Comparison of ENCODE assay signal across 13 cellular contexts in genomic region chr17:36928450-36929125, GRCh38. TPM values are rescaled to one million over a fixed set of nuclear protein-coding genes. Genes with fewer than 3 reads are reported as not detected.
DNase-seq lines count a peak whose midpoint lies in the region; ATAC-seq lines count a peak whose summit lies in the region.
"Had no signal": no experiment of that assay in that cellular context is flagged by ENCODE, and none has a peak within 500 bp of the region (broad histone marks: within the 10 kb centered on the region; RNA-seq: fewer than 3 reads in every experiment).

No MANE protein-coding gene starts in this region.

- ATAC-seq in activated naive CD8-positive, alpha-beta T cell treated with anti-CD3 and anti-CD28 coated beads, Interleukin-2, amount 50 U/mL, for 24 hours, result no peak
- ATAC-seq in memory B cell (ENCODE audit: low read depth) (peak; percentile 35), GM18858 (IDR thresholded peaks at IDR 0.05; ENCODE audit: unreplicated experiment) (no peak)
- no peak for ATAC-seq in stimulated activated memory B cell treated with anti-CD40 and anti-IgM and Interleukin-4, amounts not matched to agents 10 μg/mL and 1 μg/mL and 100 μg/mL, for 72 hours

- H3K36me3 Mint-ChIP-seq in activated naive CD8-positive, alpha-beta T cell, result no peaks in the 10 kb centered on the region
- H3K36me3 Mint-ChIP-seq in activated naive CD8-positive, alpha-beta T cell treated with anti-CD3 and anti-CD28 coated beads for 36 hours, result no peaks in the 10 kb centered on the region
- H3K36me3 Mint-ChIP-seq in activated naive CD8-positive, alpha-beta T cell treated with anti-CD3 and anti-CD28 coated beads, Interleukin-2, amount 50 U/mL, for 24 hours (ENCODE audit: low read depth), result no peaks in the 10 kb centered on the region
- H3K36me3 Mint-ChIP-seq in memory B cell, result no peaks in the 10 kb centered on the region
- H3K36me3 Mint-ChIP-seq in stimulated activated memory B cell treated with anti-CD40 and anti-IgM and Interleukin-4, amounts not matched to agents 10 μg/mL and 1 μg/mL and 100 μg/mL, for 72 hours, result no peaks in the 10 kb centered on the region

- H3K4me3 Mint-ChIP-seq in activated naive CD8-positive, alpha-beta T cell, result peak overlapping the region; percentile 49
- no peak overlapping the region for H3K4me3 Mint-ChIP-seq in activated naive CD8-positive, alpha-beta T cell treated with anti-CD3 and anti-CD28 coated beads for 36 hours
- peak overlapping the region; percentile 3 for H3K4me3 Mint-ChIP-seq in activated naive CD8-positive, alpha-beta T cell treated with anti-CD3 and anti-CD28 coated beads, Interleukin-2, amount 50 U/mL, for 24 hours
- peak overlapping the region; percentile 81 for H3K4me3 Mint-ChIP-seq in memory B cell
- peak overlapping the region; percentile 80 for H3K4me3 Mint-ChIP-seq in stimulated activated memory B cell treated with anti-CD40 and anti-IgM and Interleukin-4, amounts not matched to agents 10 μg/mL and 1 μg/mL and 100 μg/mL, for 72 hours

- H3K4me1 Mint-ChIP-seq in activated naive CD8-positive, alpha-beta T cell (ENCODE audit: low read depth), result peaks cover 33% of the 10 kb centered on the region
- H3K4me1 Mint-ChIP-seq in activated naive CD8-positive, alpha-beta T cell treated with anti-CD3 and anti-CD28 coated beads for 36 hours, result peaks cover 31% of the 10 kb centered on the region
- H3K4me1 Mint-ChIP-seq in activated naive CD8-positive, alpha-beta T cell treated with anti-CD3 and anti-CD28 coated beads, Interleukin-2, amount 50 U/mL, for 24 hours, result peaks cover 30% of the 10 kb centered on the region
- H3K4me1 Mint-ChIP-seq in memory B cell, result peaks cover 24% of the 10 kb centered on the region
- H3K4me1 Mint-ChIP-seq in stimulated activated memory B cell treated with anti-CD40 and anti-IgM and Interleukin-4, amounts not matched to agents 10 μg/mL and 1 μg/mL and 100 μg/mL, for 72 hours, result peaks cover 39% of the 10 kb centered on the region

- H3K9me3 Mint-ChIP-seq in activated naive CD8-positive, alpha-beta T cell (ENCODE audit: low read depth), result no peaks in the 10 kb centered on the region
- H3K9me3 Mint-ChIP-seq in activated naive CD8-positive, alpha-beta T cell treated with anti-CD3 and anti-CD28 coated beads for 36 hours, result no peaks in the 10 kb centered on the region
- H3K9me3 Mint-ChIP-seq in activated naive CD8-positive, alpha-beta T cell treated with anti-CD3 and anti-CD28 coated beads, Interleukin-2, amount 50 U/mL, for 24 hours, result no peaks in the 10 kb centered on the region
- no peaks in the 10 kb centered on the region for H3K9me3 Mint-ChIP-seq in memory B cell
- H3K9me3 Mint-ChIP-seq in stimulated activated memory B cell treated with anti-CD40 and anti-IgM and Interleukin-4, amounts not matched to agents 10 μg/mL and 1 μg/mL and 100 μg/mL, for 72 hours, result no peaks in the 10 kb centered on the region

- no peak overlapping the region for H3K27ac Mint-ChIP-seq in activated naive CD8-positive, alpha-beta T cell
- H3K27ac Mint-ChIP-seq in activated naive CD8-positive, alpha-beta T cell treated with anti-CD3 and anti-CD28 coated beads for 36 hours, result no peak overlapping the region
- H3K27ac Mint-ChIP-seq in activated naive CD8-positive, alpha-beta T cell treated with anti-CD3 and anti-CD28 coated beads, Interleukin-2, amount 50 U/mL, for 24 hours, result no peak overlapping the region
- no peak overlapping the region for H3K27ac Mint-ChIP-seq in memory B cell
- H3K27ac Mint-ChIP-seq in stimulated activated memory B cell treated with anti-CD40 and anti-IgM and Interleukin-4, amounts not matched to agents 10 μg/mL and 1 μg/mL and 100 μg/mL, for 72 hours, result peak overlapping the region; percentile 58

- H3K27me3 Mint-ChIP-seq in activated naive CD8-positive, alpha-beta T cell, result peaks cover 49% of the 10 kb centered on the region
- peaks cover 78% of the 10 kb centered on the region for H3K27me3 Mint-ChIP-seq in activated naive CD8-positive, alpha-beta T cell treated with anti-CD3 and anti-CD28 coated beads for 36 hours
- peaks cover 79% of the 10 kb centered on the region for H3K27me3 Mint-ChIP-seq in activated naive CD8-positive, alpha-beta T cell treated with anti-CD3 and anti-CD28 coated beads, Interleukin-2, amount 50 U/mL, for 24 hours
- peaks cover 25% of the 10 kb centered on the region for H3K27me3 Mint-ChIP-seq in memory B cell
- peaks cover 60% of the 10 kb centered on the region for H3K27me3 Mint-ChIP-seq in stimulated activated memory B cell treated with anti-CD40 and anti-IgM and Interleukin-4, amounts not matched to agents 10 μg/mL and 1 μg/mL and 100 μg/mL, for 72 hours

- DNase-seq in activated naive CD8-positive, alpha-beta T cell treated with anti-CD3 and anti-CD28 coated beads for 36 hours, result no peak
- DNase-seq in activated naive CD8-positive, alpha-beta T cell treated with anti-CD3 and anti-CD28 coated beads, Interleukin-2, amount 50 U/mL, for 24 hours, result no peak
- DNase-seq in memory B cell (ENCODE audit: low spot score in 2 of 2), result no peak
- DNase-seq in stimulated activated CD4-positive, alpha-beta T cell treated with anti-CD3 and anti-CD28 coated beads, Interleukin-1b, Interleukin-23, amount 100 ng/mL, for 48 hours, result no peak
- no peak for DNase-seq in activated naive CD4-positive, alpha-beta T cell (lab: John Stamatoyannopoulos, UW)
- DNase-seq: activated CD4-positive, CD25-positive, alpha-beta regulatory T cell treated with anti-CD3 and anti-CD28 coated beads, Interleukin-2, amount 50 U/mL, for 72 hours; activated T-cell treated with anti-CD3 and anti-CD28 coated beads for 4 hours; NCI-H774 had no signal

RNA-seq across cellular contexts. Expression of gene LHX1, which starts 8.7 kb away (rescaled TPM):
- total RNA-seq in activated naive CD8-positive, alpha-beta T cell treated with anti-CD3 and anti-CD28 coated beads for 36 hours, result under 1 TPM in 1 of 2 experiments, not detected in 1; 0.30 TPM
- total RNA-seq: pulmonary artery endothelial cell, thoracic aorta had no signal

RNA-seq across cellular contexts. Expression of gene AATF, which starts 20.2 kb away (rescaled TPM):
- 100 to 1,000 TPM; 116 to 117 TPM for total RNA-seq in activated naive CD8-positive, alpha-beta T cell treated with anti-CD3 and anti-CD28 coated beads for 36 hours
